11 cellular contexts compared by ENCODE assay signal in the genomic region with DNA sequence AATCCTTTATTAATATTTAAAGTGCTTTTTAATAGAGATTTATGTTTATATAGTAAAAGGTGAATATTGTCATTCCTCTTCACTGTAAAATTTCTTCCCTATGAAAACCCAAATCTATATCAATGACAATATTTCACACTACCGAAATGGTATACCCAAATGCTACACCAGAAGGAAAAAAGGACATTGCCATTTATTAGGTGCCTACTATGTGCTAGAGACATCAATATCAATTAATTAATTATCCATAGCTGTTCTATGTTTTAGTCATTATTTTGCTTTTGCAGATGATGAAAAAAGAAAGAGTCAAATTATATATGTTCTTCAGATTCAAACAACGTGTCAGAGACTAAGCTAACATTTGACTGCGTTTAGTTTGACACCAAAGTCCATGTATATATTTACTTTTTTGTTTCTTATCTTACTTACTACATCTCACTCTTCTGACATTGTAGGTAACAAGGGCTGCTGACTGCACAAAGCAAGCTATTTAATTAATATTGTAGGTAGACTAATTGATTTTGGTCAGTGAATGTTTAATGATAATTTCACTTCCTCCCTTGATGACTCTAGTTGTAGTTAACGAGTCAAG.
"Had no signal": no experiment of that assay in that cellular context is flagged by ENCODE, and none has a peak within 500 bp of the region (broad histone marks: within the 10 kb centered on the region; RNA-seq: fewer than 3 reads in every experiment).

No MANE protein-coding gene starts in this region.

- H3K4me3 ChIP-seq: GM23248, GM23338, HAP-1 had no signal

- H3K36me3 ChIP-seq: HAP-1 had no signal

- H3K27ac ChIP-seq: GM23248 had no signal

- ATAC-seq: GM23338, HCT116 had no signal

- FAIRE-seq: H1, H54 had no signal

- H3K4me2 ChIP-seq: GM23338 had no signal

- H3K4me1 ChIP-seq: HAP-1 had no signal

- H3K9ac ChIP-seq: GM23248 had no signal

- DNase-seq: GM23248, GOT3, H7, H9, HCEC 1CT, HFFc6 had no signal

- H3K9me3 ChIP-seq: HAP-1 had no signal

- H2AFZ ChIP-seq: GM23248, GM23338 had no signal
